In genomic region chr9:27572566-27572917, GRCh38 we compare ENCODE assay signal across 8 cellular contexts. TPM values are rescaled to one million over a fixed set of nuclear protein-coding genes. Genes with fewer than 3 reads are reported as not detected.
DNase-seq lines count a peak whose midpoint lies in the region; ATAC-seq lines count a peak whose summit lies in the region.

No MANE protein-coding gene starts in this region.

- peak overlapping the region; percentile 94 to 99 (median 96) for H3K27ac Mint-ChIP-seq in CD4-positive, CD25-positive, alpha-beta regulatory T cell

- H3K4me1 Mint-ChIP-seq in CD4-positive, CD25-positive, alpha-beta regulatory T cell, result peaks cover 5 to 37% (median 24%) of the 10 kb centered on the region in 4 donors

- intact Hi-C loops in right cardiac atrium (cut with DNase I), result no loop called here

- peaks cover 0 to 2% (median 0%) of the 10 kb centered on the region in 7 donors for H3K9me3 Mint-ChIP-seq in CD4-positive, CD25-positive, alpha-beta regulatory T cell

- peak overlapping the region; percentile 86 for H3K4me3 ChIP-seq in CD4-positive, CD25-positive, alpha-beta regulatory T cell (ENCODE audit: low read depth, low read length)
- H3K4me3 ChIP-seq in right cardiac atrium (ENCODE audit: low read length), result peak overlapping the region; percentile 97
- peak overlapping the region; percentile 79 for H3K4me3 ChIP-seq in rectal smooth muscle tissue (ENCODE audit: low read length)

- H3K4me3 Mint-ChIP-seq in CD4-positive, CD25-positive, alpha-beta regulatory T cell, result peak overlapping the region; percentile 90 to 99 (median 96)

- peaks cover 6% of the 10 kb centered on the region for H3K4me1 ChIP-seq in CD4-positive, CD25-positive, alpha-beta regulatory T cell (ENCODE audit: control insufficient read depth, insufficient read depth, low read length, poor library complexity, severe bottlenecking)
- H3K4me1 ChIP-seq in right cardiac atrium (ENCODE audit: control insufficient read depth, insufficient read depth, low read length) (no peaks in the 10 kb centered on the region), rectal smooth muscle tissue (ENCODE audit: control insufficient read depth, insufficient read depth, low read length) (peaks cover 13% of the 10 kb centered on the region)

- no peaks in the 10 kb centered on the region for H3K36me3 ChIP-seq in CD4-positive, CD25-positive, alpha-beta regulatory T cell (ENCODE audit: control insufficient read depth, insufficient read depth, low read length)
- no peaks in the 10 kb centered on the region for H3K36me3 ChIP-seq in rectal smooth muscle tissue (ENCODE audit: control insufficient read depth, insufficient read depth, low read length)

- ATAC-seq in CD4-positive, CD25-positive, alpha-beta regulatory T cell (ENCODE audit: low read depth in 2 of 2), result peak; percentile 42 to 45
- peak; percentile 42 for ATAC-seq in GM18858 (IDR thresholded peaks at IDR 0.05; ENCODE audit: unreplicated experiment)
- ATAC-seq in HG03045 (IDR thresholded peaks at IDR 0.05; ENCODE audit: unreplicated experiment), result peak; percentile 33
- ATAC-seq in right cardiac atrium, result peak; percentile 29 to 37

- DNase-seq in CD4-positive, CD25-positive, alpha-beta regulatory T cell, result peak; percentile 27 to 84 (median 66)
- DNase-seq in NCI-H748 (lab: John Stamatoyannopoulos, UW; ENCODE audit: unreplicated experiment) (peak; percentile 83), amniotic epithelial cell (ENCODE audit: low read depth) (peak; percentile 40), right cardiac atrium (no peak), NCI-H1048 (lab: John Stamatoyannopoulos, UW) (no peak)

- H3K27ac ChIP-seq in CD4-positive, CD25-positive, alpha-beta regulatory T cell (ENCODE audit: insufficient read depth, low read length, poor library complexity, severe bottlenecking), result peak overlapping the region; percentile 98
- H3K27ac ChIP-seq in right cardiac atrium (ENCODE audit: low read length) (peak overlapping the region; percentile 98), rectal smooth muscle tissue (ENCODE audit: low read depth, low read length) (peak overlapping the region; percentile 96)

- WGBS in right cardiac atrium, result under 1% methylated on average over 6 of the region's 6 CpGs

- no peaks in the 10 kb centered on the region for H3K27me3 ChIP-seq in CD4-positive, CD25-positive, alpha-beta regulatory T cell (ENCODE audit: control insufficient read depth, insufficient read depth, low read length)
- no peaks in the 10 kb centered on the region for H3K27me3 ChIP-seq in right cardiac atrium (ENCODE audit: control insufficient read depth, insufficient read depth)
- no peaks in the 10 kb centered on the region for H3K27me3 ChIP-seq in rectal smooth muscle tissue (ENCODE audit: control insufficient read depth, insufficient read depth, low read length)

- peaks cover 17% of the 10 kb centered on the region for H3K27me3 Mint-ChIP-seq in CD4-positive, CD25-positive, alpha-beta regulatory T cell

- H3K36me3 Mint-ChIP-seq in CD4-positive, CD25-positive, alpha-beta regulatory T cell, result peaks cover 2% of the 10 kb centered on the region

- H3K9me3 ChIP-seq in CD4-positive, CD25-positive, alpha-beta regulatory T cell (ENCODE audit: control insufficient read depth in 2 of 2, low read length in 2 of 2), result no peaks in the 10 kb centered on the region
- H3K9me3 ChIP-seq in right cardiac atrium (ENCODE audit: control insufficient read depth, low read length), result no peaks in the 10 kb centered on the region

- H3K9ac ChIP-seq in rectal smooth muscle tissue (ENCODE audit: low read length), result peak overlapping the region; percentile 68

RNA-seq across cellular contexts. Expression of gene C9orf72, which starts 0.7 kb away (rescaled TPM):
- total RNA-seq in CD4-positive, CD25-positive, alpha-beta regulatory T cell, result 19.9 TPM
- polyA plus RNA-seq in CD4-positive, CD25-positive, alpha-beta regulatory T cell, result 1 to 10 TPM; 5.9 to 9.3 (median 8.7) TPM
- 10 to 100 TPM; 12.9 to 17.4 (median 15.9) TPM for total RNA-seq in right cardiac atrium
- polyA plus RNA-seq in right cardiac atrium, result 10.0 TPM

RNA-seq across cellular contexts. Expression of gene MOB3B, which starts 42.9 kb away (rescaled TPM):
- total RNA-seq in CD4-positive, CD25-positive, alpha-beta regulatory T cell, result 0.12 TPM
- polyA plus RNA-seq in CD4-positive, CD25-positive, alpha-beta regulatory T cell, result under 1 TPM in 2 of 4 donors, not detected in 2; 0.02 to 0.11 TPM
- total RNA-seq in right cardiac atrium, result 1 to 10 TPM; 1.6 to 2.2 (median 2.1) TPM
- 1.1 TPM for polyA plus RNA-seq in right cardiac atrium

RNA-seq across cellular contexts. Expression of gene IFNK, which starts 48.5 kb away (rescaled TPM):
- total RNA-seq in CD4-positive, CD25-positive, alpha-beta regulatory T cell, result not detected
- polyA plus RNA-seq in CD4-positive, CD25-positive, alpha-beta regulatory T cell, result not detected
- total RNA-seq in right cardiac atrium, result not detected
- polyA plus RNA-seq in right cardiac atrium, result not detected

Comparison
In these comparisons a context has a peak if more than half of its experiments do, and no peak if none do; other contexts are left out.
1. DNase-seq: peak in CD4-positive, CD25-positive, alpha-beta regulatory T cell (3 of 3), NCI-H748 (single experiment) and amniotic epithelial cell (single experiment); none in right cardiac atrium (0 of 3) and NCI-H1048 (single experiment).
2. Peak in every context shown above with its lines, with median percentiles within 50 percentile points of each other: ATAC-seq, H3K27ac ChIP-seq and H3K4me3 ChIP-seq.